ENCODE assay signal across 8 cellular contexts in genomic region chr6:39302669-39303424, GRCh38. TPM values are rescaled to one million over a fixed set of nuclear protein-coding genes. Genes with fewer than 3 reads are reported as not detected.
DNase-seq lines count a peak whose midpoint lies in the region; ATAC-seq and TF ChIP-seq lines count a peak whose summit lies in the region.

No MANE protein-coding gene starts in this region.

- H3K9me3 ChIP-seq in stomach, result no peaks in the 10 kb centered on the region

- H3K4me2 ChIP-seq in KMS-11, result peak overlapping the region; percentile 64

- H3K9ac ChIP-seq in KMS-11, result no peak overlapping the region

- H3K27me3 ChIP-seq in KMS-11 (ENCODE audit: insufficient read depth, low read depth) (no peaks in the 10 kb centered on the region), stomach (peaks cover 0 to 11% (median 0%) of the 10 kb centered on the region in 3 donors)

- no peaks in the 10 kb centered on the region for H3K79me2 ChIP-seq in KMS-11 (ENCODE audit: insufficient read depth, low read depth)

- ATAC-seq in GM21390 (IDR thresholded peaks at IDR 0.05; ENCODE audit: unreplicated experiment), result peak; percentile 87

- TF ChIP-seq CTCF in KMS-11 (conservative IDR thresholded peaks at IDR 0.05; ENCODE audit: low read depth, low read length) (peak; percentile 87), RWPE1 (conservative IDR thresholded peaks at IDR 0.05; ENCODE audit: low read depth) (peak; percentile 88), foreskin fibroblast (IDR thresholded peaks at IDR 0.05; ENCODE audit: low read depth, low read length) (peak; percentile 88), stomach (IDR thresholded peaks at IDR 0.05) (peak in 5 of 7 experiments; percentile 70 to 93 (median 87))

- no peak for TF ChIP-seq POLR2A in stomach (IDR thresholded peaks at IDR 0.05)

- H4K20me1 ChIP-seq in KMS-11 (ENCODE audit: insufficient read depth), result no peaks in the 10 kb centered on the region

- H3K27ac ChIP-seq in KMS-11 (no peak overlapping the region), RWPE1 (no peak overlapping the region), stomach (no peak overlapping the region)

- H3K4me3 ChIP-seq in KMS-11 (IDR thresholded peaks at IDR 0.05; ENCODE audit: insufficient read depth, low read depth, low read length) (no peak overlapping the region), foreskin fibroblast (ENCODE audit: low read depth in 1 of 2, low read length in 2 of 2) (no peak overlapping the region), stomach (no peak overlapping the region)

- intact Hi-C loops in stomach (cut with DNase I; ENCODE audit: low total_unique reads), result loop anchor here (5.0 to 10.0 kb wide), 2 partner anchors 136 to 428 kb away; no protein-coding TSS in a partner anchor

- H2AFZ ChIP-seq in KMS-11 (ENCODE audit: low read depth), result peak overlapping the region; percentile 95

- DNase-seq in CMK (ENCODE audit: low read depth), result peak; percentile 74
- peak; percentile 85 for DNase-seq in RWPE1 (ENCODE audit: low spot score)
- peak; percentile 70 for DNase-seq in activated T-helper 9 cell treated with anti-CD3 and anti-CD28 coated beads, Interleukin-2, amount 50 U/mL, for 16 hours (ENCODE audit: low read depth)
- peak; percentile 47 to 82 for DNase-seq in foreskin fibroblast
- peak; percentile 5 for DNase-seq in non-pigmented ciliary epithelial cell (ENCODE audit: low read depth)
- DNase-seq in stomach, result peak; percentile 88

- 5 to 14% (median 8%) methylated on average over 6 to 11 of the region's 11 CpGs for WGBS in stomach, 5 donors

- H3K36me3 ChIP-seq in KMS-11 (ENCODE audit: insufficient read depth) (no peaks in the 10 kb centered on the region), stomach (no peaks in the 10 kb centered on the region)

- H3K4me1 ChIP-seq in KMS-11 (ENCODE audit: low read depth, poor library complexity, severe bottlenecking) (peaks cover 3% of the 10 kb centered on the region), stomach (peaks cover 0 to 13% (median 6%) of the 10 kb centered on the region in 4 donors)

- CTCF ChIA-PET in RWPE1 (lab: Yijun Ruan, JAX), result interaction anchor here (0.6 to 7.6 kb wide), 22 partner anchors 12 to 1213 kb away, joined by 3 to 116 read pairs (median 3); no protein-coding TSS in a partner anchor

- POLR2A ChIA-PET in RWPE1 (lab: Yijun Ruan, JAX; ENCODE audit: low non-redundant PET), result no interaction called here

- no peak for TF ChIP-seq EP300 in stomach (IDR thresholded peaks at IDR 0.05)

RNA-seq across cellular contexts. Expression of gene KCNK17, which starts 11.4 kb away (rescaled TPM):
- total RNA-seq in stomach, result 1 to 10 TPM in 1 of 5 donors, not detected in 4; 1.1 TPM
- polyA plus RNA-seq in stomach, result under 1 TPM; 0.15 to 0.68 (median 0.46) TPM

RNA-seq across cellular contexts. Expression of gene KCNK16, which starts 19.7 kb away (rescaled TPM):
- under 1 TPM in 1 of 5 donors, not detected in 4; 0.73 TPM for total RNA-seq in stomach
- polyA plus RNA-seq in stomach, result under 1 TPM in 1 of 3 donors, not detected in 2; 0.37 TPM

Comparison
In these comparisons a context has a peak if more than half of its experiments do, and no peak if none do; other contexts are left out.
1. DNase-seq: peak in every context shown above with its lines; median percentile 88 in stomach; 85 in RWPE1; 74 in CMK; 70 in activated T-helper 9 cell treated with anti-CD3 and anti-CD28 coated beads, Interleukin-2, amount 50 U/mL, for 16 hours; 64 in foreskin fibroblast; 5 in non-pigmented ciliary epithelial cell.